In genomic region chr2:20351555-20352229, GRCh38 we compare ENCODE assay signal across 8 cellular contexts. TPM values are rescaled to one million over a fixed set of nuclear protein-coding genes. Genes with fewer than 3 reads are reported as not detected.
DNase-seq lines count a peak whose midpoint lies in the region; ATAC-seq, FAIRE-seq and TF ChIP-seq lines count a peak whose summit lies in the region.

No MANE protein-coding gene starts in this region.

- no peaks in the 10 kb centered on the region for H3K36me3 ChIP-seq in heart right ventricle
- H3K36me3 ChIP-seq in uterus: no peaks in the 10 kb centered on the region

- POLR2A ChIA-PET in RWPE1 (lab: Yijun Ruan, JAX; ENCODE audit: low non-redundant PET): no interaction called here

- 22 to 33% methylated on average over 13 of the region's 13 CpGs for WGBS in heart right ventricle, 2 donors

- H3K4me1 ChIP-seq in heart right ventricle (peaks cover 8 to 47% (median 40%) of the 10 kb centered on the region in 9 donors), uterus (no peaks in the 10 kb centered on the region)

- CTCF ChIA-PET in RWPE1 (lab: Yijun Ruan, JAX): interaction anchor here (0.6 kb wide), 1 partner anchor 96 kb away, joined by 4 read pairs; no protein-coding TSS in a partner anchor

- no peak for DNase-seq in heart right ventricle
- DNase-seq in Right ventricle myocardium inferior (ENCODE audit: missing footprints): no peak
- no peak for DNase-seq in RWPE1 (ENCODE audit: low spot score)
- no peak for DNase-seq in uterus
- DNase-seq in MV-4-11 (lab: John Stamatoyannopoulos, UW): no peak
- no peak for DNase-seq in UCSD-AML1 (lab: John Stamatoyannopoulos, UW; ENCODE audit: unreplicated experiment)
- no peak for DNase-seq in HTR-8/SVneo (ENCODE audit: insufficient read length, low spot score)

- TF ChIP-seq POLR2A in uterus (IDR thresholded peaks at IDR 0.05): no peak

- H3K27me3 ChIP-seq in heart right ventricle (no peaks in the 10 kb centered on the region), uterus (no peaks in the 10 kb centered on the region)

- TF ChIP-seq CTCF in heart right ventricle (IDR thresholded peaks at IDR 0.05) (no peak), RWPE1 (conservative IDR thresholded peaks at IDR 0.05; ENCODE audit: low read depth) (no peak), uterus (IDR thresholded peaks at IDR 0.05) (no peak)

- no peaks in the 10 kb centered on the region for H3K9me3 ChIP-seq in heart right ventricle
- no peaks in the 10 kb centered on the region for H3K9me3 ChIP-seq in iPS-18c (ENCODE audit: control insufficient read depth, insufficient read depth, low read length)
- no peaks in the 10 kb centered on the region for H3K9me3 ChIP-seq in uterus

- intact Hi-C loops in heart right ventricle (cut with DNase I) (no loop called here), Right ventricle myocardium inferior (cut with DNase I) (loop anchor here (1.0 kb wide), 1 partner anchor 25 kb away; no protein-coding TSS in a partner anchor), uterus (cut with DNase I; ENCODE audit: low total_unique reads) (no loop called here)

- H3K4me3 ChIP-seq in heart right ventricle (peak overlapping the region in 9 of 10 donors; percentile 79 to 93 (median 87)), iPS-18c (ENCODE audit: insufficient read depth, low read depth, low read length) (peak overlapping the region; percentile 81), uterus (peak overlapping the region; percentile 89 to 97)

- no peak for FAIRE-seq in HTR-8/SVneo (lab: Jason Lieb, UNC)

- H3K27ac ChIP-seq in heart right ventricle (peak overlapping the region; percentile 85 to 99 (median 96)), RWPE1 (peak overlapping the region; percentile 92), uterus (peak overlapping the region; percentile 84 to 97)

- ATAC-seq in heart right ventricle (peak in 5 of 8 donors; percentile 1 to 7 (median 1)), Right ventricle myocardium inferior (no peak)

RNA-seq across cellular contexts. Expression of gene PUM2, which starts 1.0 kb away (rescaled TPM):
- 10 to 100 TPM; 60.1 to 79.1 (median 69.1) TPM for total RNA-seq in heart right ventricle
- 10 to 100 TPM; 12.4 to 24.6 TPM for polyA plus RNA-seq in heart right ventricle
- total RNA-seq in Right ventricle myocardium inferior: 71.4 TPM
- total RNA-seq in uterus: 100 to 1,000 TPM in 2 of 4 donors, 10 to 100 TPM in 2; 51.0 to 138 (median 103) TPM
